In the genomic region with DNA sequence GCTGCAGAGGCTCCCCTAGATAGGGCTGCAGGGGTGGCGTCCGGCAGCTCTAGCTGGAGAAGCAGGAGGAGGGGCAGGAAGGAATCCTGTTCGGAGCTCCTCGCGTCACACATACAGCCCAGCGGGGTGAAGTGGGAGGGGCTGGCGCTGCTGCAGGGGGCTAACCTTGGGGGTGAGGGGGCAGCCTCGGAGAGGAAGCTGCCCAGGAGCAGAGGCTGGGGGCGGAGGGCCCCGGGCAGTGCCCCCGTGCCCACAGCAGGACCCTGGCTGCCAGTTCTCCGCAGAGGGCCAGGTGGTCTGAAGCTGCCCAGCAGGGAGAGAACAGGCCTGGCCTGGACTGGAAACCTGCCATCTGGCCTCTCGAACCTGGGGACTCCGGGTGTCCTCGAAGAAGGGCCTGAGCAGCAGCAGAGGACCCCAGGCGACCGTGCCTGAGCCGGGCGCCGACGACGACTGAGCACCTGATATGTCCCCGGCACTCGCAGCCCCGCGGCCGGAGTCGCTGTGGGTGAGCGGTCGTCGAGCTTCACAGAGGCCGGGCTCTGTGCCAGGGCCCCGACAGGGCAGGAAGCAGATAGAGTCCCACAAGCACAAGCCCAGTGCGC, we compare ENCODE assay signal across 11 cellular contexts. TPM values are rescaled to one million over a fixed set of nuclear protein-coding genes. Genes with fewer than 3 reads are reported as not detected.
DNase-seq lines count a peak whose midpoint lies in the region; ATAC-seq and TF ChIP-seq lines count a peak whose summit lies in the region.
"Had no signal": no experiment of that assay in that cellular context is flagged by ENCODE, and none has a peak within 500 bp of the region (broad histone marks: within the 10 kb centered on the region; RNA-seq: fewer than 3 reads in every experiment).

No MANE protein-coding gene starts in this region.

- DNase-seq in Right ventricle myocardium superior (peak; percentile 55), heart right ventricle (no peak), right lobe of liver (peak; percentile 47 to 60 (median 54)), upper lobe of left lung (peak; percentile 47 to 86), NCI-H446 (lab: John Stamatoyannopoulos, UW) (no peak)
- peak; percentile 69 to 73 for DNase-seq in activated T-cell treated with anti-CD3 and anti-CD28 coated beads, Interleukin-2, amount 50 U/mL, for 48 hours
- DNase-seq: AML-193, PC-9, small intestine had no signal

- no peaks in the 10 kb centered on the region for H3K27me3 ChIP-seq in heart right ventricle
- no peaks in the 10 kb centered on the region for H3K27me3 ChIP-seq in right lobe of liver
- no peaks in the 10 kb centered on the region for H3K27me3 ChIP-seq in upper lobe of left lung

- TF ChIP-seq EP300 in upper lobe of left lung (IDR thresholded peaks at IDR 0.05) = no peak

- peaks cover 0 to 6% (median 0%) of the 10 kb centered on the region in 11 donors for H3K9me3 ChIP-seq in heart right ventricle
- no peaks in the 10 kb centered on the region for H3K9me3 ChIP-seq in right lobe of liver
- H3K9me3 ChIP-seq in upper lobe of left lung = no peaks in the 10 kb centered on the region

- peak overlapping the region in 1 of 10 donors; percentile 75 for H3K27ac ChIP-seq in heart right ventricle
- no peak overlapping the region for H3K27ac ChIP-seq in right lobe of liver
- no peak overlapping the region for H3K27ac ChIP-seq in upper lobe of left lung
- H3K27ac ChIP-seq: PC-9 had no signal

- WGBS in heart right ventricle, 2 donors = 43 to 47% methylated on average over 32 to 34 of the region's 34 CpGs
- 28% methylated on average over 11 of the region's 34 CpGs for WGBS in right lobe of liver (ENCODE audit: insufficient coverage, low coverage, low lambda C conversion rate, missing lambda C conversion rate)
- WGBS in upper lobe of left lung, 2 donors = 24 to 38% methylated on average over 14 to 28 of the region's 34 CpGs

- H3K4me1 ChIP-seq in heart right ventricle = peaks cover 0 to 69% (median 0%) of the 10 kb centered on the region in 9 donors
- no peaks in the 10 kb centered on the region for H3K4me1 ChIP-seq in right lobe of liver
- H3K4me1 ChIP-seq in upper lobe of left lung = peaks cover 0 to 40% (median 25%) of the 10 kb centered on the region in 4 donors

- TF ChIP-seq CTCF in heart right ventricle (IDR thresholded peaks at IDR 0.05) = no peak
- TF ChIP-seq CTCF in right lobe of liver (IDR thresholded peaks at IDR 0.05) = no peak
- no peak for TF ChIP-seq CTCF in upper lobe of left lung (IDR thresholded peaks at IDR 0.05)

- intact Hi-C loops in Right ventricle myocardium superior (cut with DNase I) = no loop called here
- intact Hi-C loops in heart right ventricle (cut with DNase I) = no loop called here
- intact Hi-C loops in right lobe of liver (cut with DNase I) = no loop called here

- TF ChIP-seq POLR2A in right lobe of liver (IDR thresholded peaks at IDR 0.05) = no peak
- TF ChIP-seq POLR2A in upper lobe of left lung (IDR thresholded peaks at IDR 0.05) = no peak

- H3K36me3 ChIP-seq in heart right ventricle = peaks cover 0 to 6% (median 0%) of the 10 kb centered on the region in 9 donors
- no peaks in the 10 kb centered on the region for H3K36me3 ChIP-seq in right lobe of liver
- H3K36me3 ChIP-seq in upper lobe of left lung = no peaks in the 10 kb centered on the region

- ATAC-seq in Right ventricle myocardium superior (ENCODE audit: poor library complexity) (no peak), heart right ventricle (no peak), right lobe of liver (peak in 2 of 4 donors; percentile 7 to 22), upper lobe of left lung (ENCODE audit: low FRiP score in 2 of 2) (no peak), HG02588 (IDR thresholded peaks at IDR 0.05; ENCODE audit: unreplicated experiment) (no peak), HG02798 (IDR thresholded peaks at IDR 0.05; ENCODE audit: poor library complexity, unreplicated experiment) (no peak)

- no peak overlapping the region for H3K4me3 ChIP-seq in heart right ventricle
- H3K4me3 ChIP-seq in right lobe of liver = no peak overlapping the region
- no peak overlapping the region for H3K4me3 ChIP-seq in upper lobe of left lung
- H3K4me3 ChIP-seq: PC-9 had no signal

RNA-seq across cellular contexts. Expression of gene GPR35, which starts 2.5 kb away (rescaled TPM):
- total RNA-seq in Right ventricle myocardium superior = 2.0 TPM
- total RNA-seq in heart right ventricle = 1 to 10 TPM in 4 of 10 donors, under 1 TPM in 6; 0.40 to 2.1 (median 0.86) TPM
- polyA plus RNA-seq in heart right ventricle = 1 to 10 TPM; 1.4 to 5.2 TPM
- total RNA-seq in right lobe of liver = 1 to 10 TPM in 2 of 6 experiments, under 1 TPM in 4; 0.11 to 1.2 (median 0.72) TPM
- total RNA-seq in upper lobe of left lung = 10 to 100 TPM in 1 of 6 donors, 1 to 10 TPM in 5; 1.9 to 14.7 (median 4.6) TPM

RNA-seq across cellular contexts. Expression of gene CAPN10, which starts 36.2 kb away (rescaled TPM):
- total RNA-seq in Right ventricle myocardium superior = 49.7 TPM
- total RNA-seq in heart right ventricle = 10 to 100 TPM; 16.8 to 73.8 (median 21.0) TPM
- 10 to 100 TPM; 19.1 to 89.5 TPM for polyA plus RNA-seq in heart right ventricle
- total RNA-seq in right lobe of liver = 10 to 100 TPM in 2 of 6 experiments, 1 to 10 TPM in 4; 7.2 to 13.8 (median 9.1) TPM
- total RNA-seq in upper lobe of left lung = 100 to 1,000 TPM in 1 of 6 donors, 10 to 100 TPM in 5; 35.3 to 118 (median 38.9) TPM

RNA-seq across cellular contexts. Expression of gene RNPEPL1, which starts 54.4 kb away (rescaled TPM):
- total RNA-seq in Right ventricle myocardium superior = 89.5 TPM
- 100 to 1,000 TPM in 2 of 10 donors, 10 to 100 TPM in 8; 62.8 to 116 (median 73.3) TPM for total RNA-seq in heart right ventricle
- 100 to 1,000 TPM in 1 of 2 donors, 10 to 100 TPM in 1; 76.7 to 247 TPM for polyA plus RNA-seq in heart right ventricle
- total RNA-seq in right lobe of liver = 100 to 1,000 TPM in 1 of 6 experiments, 10 to 100 TPM in 5; 24.7 to 105 (median 31.0) TPM
- total RNA-seq in upper lobe of left lung = 100 to 1,000 TPM in 5 of 6 donors, 10 to 100 TPM in 1; 71.0 to 264 (median 123) TPM

RNA-seq across cellular contexts. Expression of gene AQP12B, which starts 60.0 kb away (rescaled TPM):
- total RNA-seq in Right ventricle myocardium superior = not detected
- total RNA-seq in heart right ventricle = not detected
- polyA plus RNA-seq in heart right ventricle = under 1 TPM in 1 of 2 donors, not detected in 1; 0.03 TPM
- not detected for total RNA-seq in right lobe of liver
- total RNA-seq in upper lobe of left lung = not detected
- total RNA-seq: PC-9 had no signal

Comparison
In these comparisons a context has a peak if more than half of its experiments do, and no peak if none do; other contexts are left out.
1. DNase-seq: peak in Right ventricle myocardium superior (single experiment), activated T-cell treated with anti-CD3 and anti-CD28 coated beads, Interleukin-2, amount 50 U/mL, for 48 hours (2 of 2), right lobe of liver (3 of 3) and upper lobe of left lung (2 of 2); none in heart right ventricle (0 of 2) and NCI-H446 (0 of 2).